ENCODE assay signal across 20 cellular contexts in the genomic region with DNA sequence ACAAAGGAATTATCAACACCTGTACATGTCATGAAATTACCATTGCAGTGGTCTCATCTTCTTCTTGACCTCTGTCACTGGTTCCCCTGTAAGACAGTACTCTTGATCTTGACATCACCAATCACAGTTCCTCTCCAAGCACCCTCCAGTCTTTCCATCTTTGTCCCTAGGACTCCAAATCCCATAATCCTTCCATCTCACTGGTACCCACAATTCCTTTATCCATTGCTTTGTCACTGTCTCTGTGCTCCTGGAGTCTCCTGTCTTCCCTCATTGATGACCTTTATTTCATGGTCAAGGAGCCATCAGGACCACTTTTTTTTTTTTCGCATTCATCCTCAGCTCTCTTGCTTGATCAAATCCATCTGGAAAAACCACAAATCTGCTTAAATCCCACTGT. TPM values are rescaled to one million over a fixed set of nuclear protein-coding genes. Genes with fewer than 3 reads are reported as not detected.
"Had no signal": no experiment of that assay in that cellular context is flagged by ENCODE, and none has a peak within 500 bp of the region (broad histone marks: within the 10 kb centered on the region; RNA-seq: fewer than 3 reads in every experiment).

No MANE protein-coding gene starts in this region.

- H3K36me3 ChIP-seq: colonic mucosa, esophagus squamous epithelium, neutrophil, spleen, tibial artery had no signal

- H3K4me3 Mint-ChIP-seq: naive thymus-derived CD4-positive, alpha-beta T cell; nephron progenitor cell; stimulated activated memory B cell treated with anti-CD40 and anti-IgM and Interleukin-4, amounts not matched to agents 10 μg/mL and 1 μg/mL and 100 μg/mL, for 72 hours; stimulated activated naive CD8-positive, alpha-beta T cell treated with anti-CD3 and anti-CD28 coated beads, Interleukin-15, Interleukin-2, amounts not matched to agents 100 ng/mL and 50 ng/mL, for 24 hours had no signal

- H3K27ac ChIP-seq: colonic mucosa, esophagus squamous epithelium, neutrophil, psoas muscle, spleen, tibial artery had no signal

- H3K4me1 ChIP-seq: colonic mucosa, esophagus squamous epithelium, psoas muscle, spleen, tibial artery had no signal

- H3K9me3 ChIP-seq: colonic mucosa, esophagus squamous epithelium, neutrophil, psoas muscle, tibial artery had no signal

- H3K9me3 Mint-ChIP-seq: nephron progenitor cell; stimulated activated naive CD8-positive, alpha-beta T cell treated with anti-CD3 and anti-CD28 coated beads, Interleukin-15, Interleukin-2, amounts not matched to agents 100 ng/mL and 50 ng/mL, for 24 hours had no signal

- H3K4me3 ChIP-seq: colonic mucosa, esophagus squamous epithelium, psoas muscle, spleen, tibial artery had no signal

- H3K4me1 Mint-ChIP-seq: naive thymus-derived CD4-positive, alpha-beta T cell; nephron progenitor cell had no signal

- ATAC-seq: naive thymus-derived CD4-positive, alpha-beta T cell; psoas muscle; sciatic nerve; stimulated activated memory B cell treated with anti-CD40 and anti-IgM and Interleukin-4, amounts not matched to agents 10 μg/mL and 1 μg/mL and 100 μg/mL, for 72 hours had no signal

- DNase-seq: colonic mucosa; dermis blood vessel endothelial cell; esophagus squamous epithelium; kidney glomerular epithelial cell; naive thymus-derived CD4-positive, alpha-beta T cell; nephron progenitor cell; psoas muscle; retina; spleen; stimulated activated CD4-positive, alpha-beta T cell treated with anti-CD3 and anti-CD28 coated beads, Interleukin-15, amount 100 ng/mL, for 24 hours; stimulated activated CD4-positive, alpha-beta T cell treated with anti-CD3 and anti-CD28 coated beads, Interleukin-1b, Interleukin-23, amount 100 ng/mL, for 48 hours; stimulated activated CD4-positive, alpha-beta T cell treated with anti-CD3 and anti-CD28 coated beads, Interleukin-4, amount 100 ng/mL, for 24 hours; tibial artery had no signal

- H3K27me3 ChIP-seq: colonic mucosa, neutrophil, spleen, tibial artery had no signal

- H3K27me3 Mint-ChIP-seq: stimulated activated memory B cell treated with anti-CD40 and anti-IgM and Interleukin-4, amounts not matched to agents 10 μg/mL and 1 μg/mL and 100 μg/mL, for 72 hours had no signal

- H3K36me3 Mint-ChIP-seq: naive thymus-derived CD4-positive, alpha-beta T cell had no signal

- FAIRE-seq: islet of Langerhans had no signal

- H3K27ac Mint-ChIP-seq: naive thymus-derived CD4-positive, alpha-beta T cell; nephron progenitor cell; stimulated activated memory B cell treated with anti-CD40 and anti-IgM and Interleukin-4, amounts not matched to agents 10 μg/mL and 1 μg/mL and 100 μg/mL, for 72 hours; stimulated activated naive CD8-positive, alpha-beta T cell treated with anti-CD3 and anti-CD28 coated beads, Interleukin-15, Interleukin-2, amounts not matched to agents 100 ng/mL and 50 ng/mL, for 24 hours had no signal

RNA-seq across cellular contexts. Expression of a gene that starts 56.7 kb away (rescaled TPM):
- total RNA-seq: lung microvascular endothelial cell, osteoblast had no signal
- polyA plus RNA-seq: naive thymus-derived CD4-positive, alpha-beta T cell had no signal

RNA-seq across cellular contexts. Expression of a gene that starts 57.1 kb away (rescaled TPM):
- total RNA-seq: lung microvascular endothelial cell had no signal
